15 cellular contexts compared by ENCODE assay signal in the genomic region with DNA sequence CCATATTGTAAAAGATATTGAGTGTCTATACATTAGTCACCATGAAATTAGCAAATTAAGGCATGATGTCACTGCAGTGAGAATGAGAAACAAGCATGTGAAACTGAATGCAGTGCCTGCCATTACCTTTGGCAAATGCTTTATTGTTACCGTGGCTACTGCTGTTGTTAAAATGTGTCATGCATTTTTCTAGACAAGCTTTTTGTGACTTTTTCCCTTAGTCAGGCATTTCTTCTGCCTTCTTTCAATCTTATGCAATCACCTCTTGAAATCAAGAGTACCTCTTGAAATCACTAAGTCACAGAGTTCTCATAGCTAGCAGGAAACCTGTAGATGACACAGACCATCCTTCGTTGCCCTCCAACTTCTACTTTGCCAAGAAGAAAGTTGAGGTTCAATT.
DNase-seq lines count a peak whose midpoint lies in the region; ATAC-seq and TF ChIP-seq lines count a peak whose summit lies in the region.
"Had no signal": no experiment of that assay in that cellular context is flagged by ENCODE, and none has a peak within 500 bp of the region (broad histone marks: within the 10 kb centered on the region; RNA-seq: fewer than 3 reads in every experiment).

No MANE protein-coding gene starts in this region.

- ATAC-seq in mucosa of descending colon = peak; percentile 34

- no peaks in the 10 kb centered on the region for H3K4me1 ChIP-seq in mucosa of descending colon (ENCODE audit: low read depth)
- H3K4me1 ChIP-seq: left ventricle myocardium inferior, SJSA1 had no signal

- in situ Hi-C loops in Caki2 (cut with HindIII; ENCODE audit: low pct_unique_long_range_greater_than_20kb, low sequenced_read_pairs) = no loop called here

- POLR2A ChIA-PET in GM10248 (lab: Yijun Ruan, JAX) = no interaction called here

- no peak for TF ChIP-seq CTCF in mucosa of descending colon (IDR thresholded peaks at IDR 0.05)
- TF ChIP-seq CTCF in GM10248 (IDR thresholded peaks at IDR 0.05; ENCODE audit: control extremely low read depth, extremely low read depth, low read depth, missing control alignments) = no peak

- peak; percentile 22 for DNase-seq in Caki2 (ENCODE audit: low read depth)
- peak; percentile 29 for DNase-seq in NCI-H69 (lab: John Stamatoyannopoulos, UW)
- peak; percentile 73 for DNase-seq in epithelial cell of prostate (ENCODE audit: low read depth, low spot score)
- no peak for DNase-seq in mucosa of descending colon
- DNase-seq in SHP77 (lab: John Stamatoyannopoulos, UW) = no peak
- no peak for DNase-seq in NCI-H524 treated with DMSO at 0.1 percent for 48 hours (lab: John Stamatoyannopoulos, UW)
- no peak for DNase-seq in HT-29 (ENCODE audit: low spot score)
- DNase-seq in GM10248 (ENCODE audit: extremely low spot score) = no peak
- DNase-seq: activated CD4-positive, alpha-beta T cell treated with anti-CD3 and anti-CD28 coated beads for 4 hours; activated CD8-positive, alpha-beta memory T cell treated with anti-CD3 and anti-CD28 coated beads, Interleukin-2, amount 50 U/mL, for 4 hours; left ventricle myocardium inferior; MG63; naive B cell; NCI-H1694 had no signal

- no peaks in the 10 kb centered on the region for H3K9me3 ChIP-seq in mucosa of descending colon
- H3K9me3 ChIP-seq: MG63, SJSA1 had no signal

- CTCF ChIA-PET in GM10248 (lab: Yijun Ruan, JAX) = no interaction called here

- H3K27ac ChIP-seq in epithelial cell of prostate = no peak overlapping the region
- H3K27ac ChIP-seq: left ventricle myocardium inferior, SJSA1 had no signal

- H3K4me3 ChIP-seq in mucosa of descending colon = no peak overlapping the region
- H3K4me3 ChIP-seq: left ventricle myocardium inferior, MG63, SJSA1 had no signal

- intact Hi-C loops in mucosa of descending colon (cut with DNase I, micrococcal nuclease) = no loop called here

- H3K36me3 ChIP-seq in mucosa of descending colon (ENCODE audit: low read depth) = no peaks in the 10 kb centered on the region
- H3K36me3 ChIP-seq: left ventricle myocardium inferior, MG63, SJSA1 had no signal

Comparison
In these comparisons a context has a peak if more than half of its experiments do, and no peak if none do; other contexts are left out.
1. DNase-seq: peak in Caki2 (single experiment), NCI-H69 (single experiment) and epithelial cell of prostate (single experiment); none in mucosa of descending colon (0 of 3), SHP77 (0 of 2), NCI-H524 treated with DMSO at 0.1 percent for 48 hours (single experiment), HT-29 (single experiment) and GM10248 (single experiment).